ENCODE assay signal across 1 cellular context in the genomic region with DNA sequence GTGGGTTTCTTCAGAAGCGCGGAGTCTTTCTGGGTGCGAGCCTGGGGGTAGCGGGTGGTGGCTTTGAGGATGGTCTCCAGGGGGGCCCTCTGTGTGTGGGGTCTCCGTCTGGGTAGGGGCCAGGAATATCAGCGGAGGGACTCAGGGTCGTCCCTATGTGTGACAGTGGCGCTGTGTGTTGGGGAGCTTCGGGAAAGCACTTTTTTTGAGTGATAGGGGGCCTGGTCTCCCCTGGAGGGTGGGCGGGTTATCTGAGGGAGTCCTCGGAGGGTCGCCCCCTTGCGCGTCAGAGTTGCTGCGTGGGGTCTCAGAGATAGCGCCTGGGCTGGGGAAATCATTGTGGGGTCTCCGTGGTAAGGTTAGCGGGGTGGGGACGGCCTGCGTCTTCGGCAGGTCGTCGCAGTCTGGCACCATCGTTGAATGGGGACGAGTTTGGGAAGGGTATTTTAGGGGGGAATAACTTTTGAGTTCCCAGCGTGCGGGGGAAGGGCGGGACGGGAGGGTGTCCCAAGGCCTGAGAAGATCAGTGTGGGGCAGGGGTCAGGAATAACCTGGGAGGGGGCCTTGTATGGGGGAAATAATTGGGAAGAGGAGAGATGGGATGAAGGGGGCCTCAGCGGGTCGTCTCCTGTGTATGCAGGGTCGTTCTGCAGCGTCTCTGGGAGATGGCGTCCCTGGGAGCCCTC.
TF ChIP-seq lines count a peak whose summit lies in the region.

No MANE protein-coding gene starts in this region.

TF ChIP-seq in HEK293, 187 proteins besides CTCF, POLR2A, EP300 and RAD21 (continued from another document and continues in another):
- no peak for TF ChIP-seq TSHZ1 (tag by site-specific recombination; IDR thresholded peaks at IDR 0.05; ENCODE audit: borderline replicate concordance)
- TF ChIP-seq, protein P1, sequence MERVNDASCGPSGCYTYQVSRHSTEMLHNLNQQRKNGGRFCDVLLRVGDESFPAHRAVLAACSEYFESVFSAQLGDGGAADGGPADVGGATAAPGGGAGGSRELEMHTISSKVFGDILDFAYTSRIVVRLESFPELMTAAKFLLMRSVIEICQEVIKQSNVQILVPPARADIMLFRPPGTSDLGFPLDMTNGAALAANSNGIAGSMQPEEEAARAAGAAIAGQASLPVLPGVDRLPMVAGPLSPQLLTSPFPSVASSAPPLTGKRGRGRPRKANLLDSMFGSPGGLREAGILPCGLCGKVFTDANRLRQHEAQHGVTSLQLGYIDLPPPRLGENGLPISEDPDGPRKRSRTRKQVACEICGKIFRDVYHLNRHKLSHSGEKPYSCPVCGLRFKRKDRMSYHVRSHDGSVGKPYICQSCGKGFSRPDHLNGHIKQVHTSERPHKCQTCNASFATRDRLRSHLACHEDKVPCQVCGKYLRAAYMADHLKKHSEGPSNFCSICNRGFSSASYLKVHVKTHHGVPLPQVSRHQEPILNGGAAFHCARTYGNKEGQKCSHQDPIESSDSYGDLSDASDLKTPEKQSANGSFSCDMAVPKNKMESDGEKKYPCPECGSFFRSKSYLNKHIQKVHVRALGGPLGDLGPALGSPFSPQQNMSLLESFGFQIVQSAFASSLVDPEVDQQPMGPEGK (tag by site-specific recombination; IDR thresholded peaks at IDR 0.05) = no peak
- no peak for TF ChIP-seq ZNF707 (tag by site-specific recombination; IDR thresholded peaks at IDR 0.05)
- TF ChIP-seq ZNF580 (tag by site-specific recombination; IDR thresholded peaks at IDR 0.05) = peak; percentile 78
- TF ChIP-seq ZBTB11 (tag by site-specific recombination; conservative IDR thresholded peaks at IDR 0.05; ENCODE audit: low read depth) = no peak
- TF ChIP-seq ZNF664 (tag by site-specific recombination; IDR thresholded peaks at IDR 0.05) = no peak
- peak; percentile 96 for TF ChIP-seq GLIS2 (tag by site-specific recombination; IDR thresholded peaks at IDR 0.05)
- TF ChIP-seq, protein P2, sequence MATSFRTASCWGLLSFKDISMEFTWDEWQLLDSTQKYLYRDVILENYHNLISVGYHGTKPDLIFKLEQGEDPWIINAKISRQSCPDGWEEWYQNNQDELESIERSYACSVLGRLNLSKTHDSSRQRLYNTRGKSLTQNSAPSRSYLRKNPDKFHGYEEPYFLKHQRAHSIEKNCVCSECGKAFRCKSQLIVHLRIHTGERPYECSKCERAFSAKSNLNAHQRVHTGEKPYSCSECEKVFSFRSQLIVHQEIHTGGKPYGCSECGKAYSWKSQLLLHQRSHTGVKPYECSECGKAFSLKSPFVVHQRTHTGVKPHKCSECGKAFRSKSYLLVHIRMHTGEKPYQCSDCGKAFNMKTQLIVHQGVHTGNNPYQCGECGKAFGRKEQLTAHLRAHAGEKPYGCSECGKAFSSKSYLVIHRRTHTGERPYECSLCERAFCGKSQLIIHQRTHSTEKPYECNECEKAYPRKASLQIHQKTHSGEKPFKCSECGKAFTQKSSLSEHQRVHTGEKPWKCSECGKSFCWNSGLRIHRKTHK (tag by site-specific recombination; IDR thresholded peaks at IDR 0.05) = no peak
- no peak for TF ChIP-seq ZBTB21 (tag by site-specific recombination; IDR thresholded peaks at IDR 0.05)
- no peak for TF ChIP-seq ZNF121 (tag by site-specific recombination; IDR thresholded peaks at IDR 0.05)
- TF ChIP-seq ZNF174 (tag by site-specific recombination; IDR thresholded peaks at IDR 0.05) = no peak
- TF ChIP-seq ZNF837 (tag by site-specific recombination; IDR thresholded peaks at IDR 0.05) = no peak
- 0 out of 2 replicates have a peak, but pooled peaks have one; percentile 20 for TF ChIP-seq ZFHX2 (tag by site-specific recombination; conservative IDR thresholded peaks at IDR 0.05)
- TF ChIP-seq ZNF302 (tag by site-specific recombination; IDR thresholded peaks at IDR 0.05; ENCODE audit: low read depth) = no peak
- no peak for TF ChIP-seq ZNF133 (tag by site-specific recombination; IDR thresholded peaks at IDR 0.05)
- TF ChIP-seq SCRT1 (tag by site-specific recombination; IDR thresholded peaks at IDR 0.05; ENCODE audit: borderline replicate concordance) = no peak
- TF ChIP-seq ZNF792 (tag by site-specific recombination; IDR thresholded peaks at IDR 0.05) = no peak
- TF ChIP-seq ZNF266 (tag by site-specific recombination; IDR thresholded peaks at IDR 0.05; ENCODE audit: low read depth) = no peak
- TF ChIP-seq ZNF830 (tag by site-specific recombination; IDR thresholded peaks at IDR 0.05; ENCODE audit: low read depth) = no peak
- TF ChIP-seq, protein P3, sequence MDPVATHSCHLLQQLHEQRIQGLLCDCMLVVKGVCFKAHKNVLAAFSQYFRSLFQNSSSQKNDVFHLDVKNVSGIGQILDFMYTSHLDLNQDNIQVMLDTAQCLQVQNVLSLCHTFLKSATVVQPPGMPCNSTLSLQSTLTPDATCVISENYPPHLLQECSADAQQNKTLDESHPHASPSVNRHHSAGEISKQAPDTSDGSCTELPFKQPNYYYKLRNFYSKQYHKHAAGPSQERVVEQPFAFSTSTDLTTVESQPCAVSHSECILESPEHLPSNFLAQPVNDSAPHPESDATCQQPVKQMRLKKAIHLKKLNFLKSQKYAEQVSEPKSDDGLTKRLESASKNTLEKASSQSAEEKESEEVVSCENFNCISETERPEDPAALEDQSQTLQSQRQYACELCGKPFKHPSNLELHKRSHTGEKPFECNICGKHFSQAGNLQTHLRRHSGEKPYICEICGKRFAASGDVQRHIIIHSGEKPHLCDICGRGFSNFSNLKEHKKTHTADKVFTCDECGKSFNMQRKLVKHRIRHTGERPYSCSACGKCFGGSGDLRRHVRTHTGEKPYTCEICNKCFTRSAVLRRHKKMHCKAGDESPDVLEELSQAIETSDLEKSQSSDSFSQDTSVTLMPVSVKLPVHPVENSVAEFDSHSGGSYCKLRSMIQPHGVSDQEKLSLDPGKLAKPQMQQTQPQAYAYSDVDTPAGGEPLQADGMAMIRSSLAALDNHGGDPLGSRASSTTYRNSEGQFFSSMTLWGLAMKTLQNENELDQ (tag by site-specific recombination; IDR thresholded peaks at IDR 0.05; ENCODE audit: low read depth) = no peak
- TF ChIP-seq, protein P4, sequence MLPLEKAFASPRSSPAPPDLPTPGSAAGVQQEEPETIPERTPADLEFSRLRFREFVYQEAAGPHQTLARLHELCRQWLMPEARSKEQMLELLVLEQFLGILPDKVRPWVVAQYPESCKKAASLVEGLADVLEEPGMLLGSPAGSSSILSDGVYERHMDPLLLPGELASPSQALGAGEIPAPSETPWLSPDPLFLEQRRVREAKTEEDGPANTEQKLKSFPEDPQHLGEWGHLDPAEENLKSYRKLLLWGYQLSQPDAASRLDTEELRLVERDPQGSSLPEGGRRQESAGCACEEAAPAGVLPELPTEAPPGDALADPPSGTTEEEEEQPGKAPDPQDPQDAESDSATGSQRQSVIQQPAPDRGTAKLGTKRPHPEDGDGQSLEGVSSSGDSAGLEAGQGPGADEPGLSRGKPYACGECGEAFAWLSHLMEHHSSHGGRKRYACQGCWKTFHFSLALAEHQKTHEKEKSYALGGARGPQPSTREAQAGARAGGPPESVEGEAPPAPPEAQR (tag by site-specific recombination; IDR thresholded peaks at IDR 0.05) = no peak
- TF ChIP-seq ZNF654 (tag by site-specific recombination; IDR thresholded peaks at IDR 0.05; ENCODE audit: low read depth) = no peak
- TF ChIP-seq ZNF548 (tag by site-specific recombination; IDR thresholded peaks at IDR 0.05) = no peak
- TF ChIP-seq TRIM28 (IDR thresholded peaks at IDR 0.05; ENCODE audit: borderline replicate concordance, low read length) = no peak
- TF ChIP-seq KLF16 (tag by site-specific recombination; IDR thresholded peaks at IDR 0.05) = peak; percentile 11; the same call in 1 of the 2 replicates
- TF ChIP-seq ZSCAN23 (tag by site-specific recombination; IDR thresholded peaks at IDR 0.05) = no peak
- TF ChIP-seq, protein P5, sequence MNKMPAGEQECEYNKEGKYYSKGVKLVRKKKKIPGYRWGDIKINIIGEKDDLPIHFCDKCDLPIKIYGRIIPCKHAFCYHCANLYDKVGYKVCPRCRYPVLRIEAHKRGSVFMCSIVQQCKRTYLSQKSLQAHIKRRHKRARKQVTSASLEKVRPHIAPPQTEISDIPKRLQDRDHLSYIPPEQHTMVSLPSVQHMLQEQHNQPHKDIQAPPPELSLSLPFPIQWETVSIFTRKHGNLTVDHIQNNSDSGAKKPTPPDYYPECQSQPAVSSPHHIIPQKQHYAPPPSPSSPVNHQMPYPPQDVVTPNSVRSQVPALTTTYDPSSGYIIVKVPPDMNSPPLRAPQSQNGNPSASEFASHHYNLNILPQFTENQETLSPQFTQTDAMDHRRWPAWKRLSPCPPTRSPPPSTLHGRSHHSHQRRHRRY (tag by site-specific recombination; IDR thresholded peaks at IDR 0.05) = no peak
- no peak for TF ChIP-seq ZNF777 (tag by site-specific recombination; IDR thresholded peaks at IDR 0.05; ENCODE audit: borderline replicate concordance)
- TF ChIP-seq, protein P6, sequence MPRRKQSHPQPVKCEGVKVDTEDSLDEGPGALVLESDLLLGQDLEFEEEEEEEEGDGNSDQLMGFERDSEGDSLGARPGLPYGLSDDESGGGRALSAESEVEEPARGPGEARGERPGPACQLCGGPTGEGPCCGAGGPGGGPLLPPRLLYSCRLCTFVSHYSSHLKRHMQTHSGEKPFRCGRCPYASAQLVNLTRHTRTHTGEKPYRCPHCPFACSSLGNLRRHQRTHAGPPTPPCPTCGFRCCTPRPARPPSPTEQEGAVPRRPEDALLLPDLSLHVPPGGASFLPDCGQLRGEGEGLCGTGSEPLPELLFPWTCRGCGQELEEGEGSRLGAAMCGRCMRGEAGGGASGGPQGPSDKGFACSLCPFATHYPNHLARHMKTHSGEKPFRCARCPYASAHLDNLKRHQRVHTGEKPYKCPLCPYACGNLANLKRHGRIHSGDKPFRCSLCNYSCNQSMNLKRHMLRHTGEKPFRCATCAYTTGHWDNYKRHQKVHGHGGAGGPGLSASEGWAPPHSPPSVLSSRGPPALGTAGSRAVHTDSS (tag by site-specific recombination; IDR thresholded peaks at IDR 0.05) = peak; percentile 36; the same call in 1 of the 2 replicates
- TF ChIP-seq ZEB2 (tag by site-specific recombination; IDR thresholded peaks at IDR 0.05) = no peak
- TF ChIP-seq, protein P7, sequence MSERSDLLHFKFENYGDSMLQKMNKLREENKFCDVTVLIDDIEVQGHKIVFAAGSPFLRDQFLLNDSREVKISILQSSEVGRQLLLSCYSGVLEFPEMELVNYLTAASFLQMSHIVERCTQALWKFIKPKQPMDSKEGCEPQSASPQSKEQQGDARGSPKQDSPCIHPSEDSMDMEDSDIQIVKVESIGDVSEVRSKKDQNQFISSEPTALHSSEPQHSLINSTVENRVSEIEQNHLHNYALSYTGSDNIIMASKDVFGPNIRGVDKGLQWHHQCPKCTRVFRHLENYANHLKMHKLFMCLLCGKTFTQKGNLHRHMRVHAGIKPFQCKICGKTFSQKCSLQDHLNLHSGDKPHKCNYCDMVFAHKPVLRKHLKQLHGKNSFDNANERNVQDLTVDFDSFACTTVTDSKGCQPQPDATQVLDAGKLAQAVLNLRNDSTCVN (tag by site-specific recombination; optimal IDR thresholded peaks at IDR 0.05) = no peak
- TF ChIP-seq ZNF202 (tag by site-specific recombination; IDR thresholded peaks at IDR 0.05; ENCODE audit: borderline replicate concordance) = no peak
